8 cellular contexts compared by ENCODE assay signal in the genomic region with DNA sequence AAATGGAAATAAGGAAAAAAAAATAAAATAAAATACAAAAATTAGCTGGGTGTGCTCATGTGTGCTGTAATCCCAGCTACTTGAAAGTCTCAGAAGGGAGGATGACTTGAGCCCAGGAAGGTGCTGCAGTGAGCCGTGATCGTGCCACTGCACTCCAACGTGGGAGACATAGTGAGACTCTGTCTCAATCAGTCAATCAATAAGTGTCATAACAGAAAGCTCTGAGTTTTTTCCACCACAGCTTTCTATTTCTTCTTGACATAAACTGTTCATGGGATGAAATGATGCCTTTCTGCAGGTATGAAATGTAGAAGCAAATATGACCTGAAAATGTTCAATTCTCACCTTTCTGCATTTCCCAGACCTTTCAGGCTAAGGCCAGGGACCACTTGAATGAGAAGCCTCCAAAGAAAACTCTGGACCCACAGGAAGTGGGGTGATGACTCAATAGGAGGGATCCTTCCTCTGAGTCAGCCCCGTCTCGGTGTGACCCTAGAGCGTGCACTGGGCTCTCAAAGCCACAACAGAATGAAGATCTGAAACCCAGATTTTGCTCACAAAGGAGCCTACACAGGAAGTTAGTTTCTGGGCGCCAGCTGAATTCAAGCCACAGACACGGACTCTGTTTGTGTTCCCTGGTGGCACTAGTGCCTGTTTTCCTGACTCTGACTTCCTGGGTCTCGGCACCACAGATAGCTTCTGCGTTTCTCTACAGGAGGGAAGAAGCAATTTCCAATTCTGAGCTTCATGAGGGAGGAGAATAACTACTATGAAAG.
DNase-seq lines count a peak whose midpoint lies in the region; ATAC-seq lines count a peak whose summit lies in the region.

No MANE protein-coding gene starts in this region.

- ATAC-seq in GM18907 (IDR thresholded peaks at IDR 0.05; ENCODE audit: unreplicated experiment), result peak; percentile 98
- peak; percentile 98 for ATAC-seq in HG03139 (IDR thresholded peaks at IDR 0.05; ENCODE audit: unreplicated experiment)

- H3K9me3 Mint-ChIP-seq in activated naive CD8-positive, alpha-beta T cell (ENCODE audit: low read depth), result no peaks in the 10 kb centered on the region

- peaks cover 15% of the 10 kb centered on the region for H3K36me3 Mint-ChIP-seq in activated naive CD8-positive, alpha-beta T cell

- H3K27me3 Mint-ChIP-seq in activated naive CD8-positive, alpha-beta T cell, result no peaks in the 10 kb centered on the region

- H3K4me1 Mint-ChIP-seq in activated naive CD8-positive, alpha-beta T cell (ENCODE audit: low read depth), result peaks cover 69% of the 10 kb centered on the region

- H3K27ac Mint-ChIP-seq in activated naive CD8-positive, alpha-beta T cell, result peak overlapping the region; percentile 97

- peak overlapping the region; percentile 85 for H3K4me3 Mint-ChIP-seq in activated naive CD8-positive, alpha-beta T cell

- peak; percentile 77 for DNase-seq in SKM-1 treated with dmso at 0.1 percent for 144 hours (lab: John Stamatoyannopoulos, UW; ENCODE audit: unreplicated experiment)
- DNase-seq in hypothalamus (lab: John Stamatoyannopoulos, UW), result peak in 38 of 51 donors; percentile 6 to 73 (median 48)
- DNase-seq in stimulated activated CD4-positive, alpha-beta T cell treated with anti-CD3 and anti-CD28 coated beads, Interleukin-1b, Interleukin-23, amount 100 ng/mL, for 1 hour (ENCODE audit: low read depth in 2 of 2), result peak; percentile 29 to 34
- DNase-seq in NCI-H774 (lab: John Stamatoyannopoulos, UW), result no peak
- DNase-seq in cerebellum (ENCODE audit: low spot score), result no peak

Comparison
In these comparisons a context has a peak if more than half of its experiments do, and no peak if none do; other contexts are left out.
1. DNase-seq: peak in SKM-1 treated with dmso at 0.1 percent for 144 hours (single experiment), hypothalamus (38 of 51) and stimulated activated CD4-positive, alpha-beta T cell treated with anti-CD3 and anti-CD28 coated beads, Interleukin-1b, Interleukin-23, amount 100 ng/mL, for 1 hour (2 of 2); none in NCI-H774 (single experiment) and cerebellum (single experiment).